Comparison of ENCODE assay signal across 16 cellular contexts in genomic region chr1:183577897-183578470, GRCh38. TPM values are rescaled to one million over a fixed set of nuclear protein-coding genes. Genes with fewer than 3 reads are reported as not detected.
DNase-seq lines count a peak whose midpoint lies in the region; ATAC-seq and TF ChIP-seq lines count a peak whose summit lies in the region.
"Had no signal": no experiment of that assay in that cellular context is flagged by ENCODE, and none has a peak within 500 bp of the region (broad histone marks: within the 10 kb centered on the region; RNA-seq: fewer than 3 reads in every experiment).

No MANE protein-coding gene starts in this region.

- DNase-seq in activated CD8-positive, alpha-beta T cell treated with anti-CD3 and anti-CD28 coated beads, Interleukin-2, amount 10 ng/mL, durations not matched to agents 7 days and 5 days = no peak
- DNase-seq in activated CD8-positive, alpha-beta T cell treated with anti-CD3 and anti-CD28 coated beads for 36 hours = no peak
- peak; percentile 65 for DNase-seq in GF-D8 (lab: John Stamatoyannopoulos, UW)
- DNase-seq in T-helper 17 cell = no peak
- DNase-seq in psoas muscle = no peak
- DNase-seq in NCI-H146 (lab: John Stamatoyannopoulos, UW) = no peak
- DNase-seq in dedifferentiated amniotic fluid mesenchymal stem cell (ENCODE audit: extremely low spot score) = no peak
- no peak for DNase-seq in DMS53 treated with DMSO at 0.1 percent for 48 hours (lab: John Stamatoyannopoulos, UW; ENCODE audit: unreplicated experiment)
- DNase-seq: activated CD4-positive, alpha-beta T cell treated with anti-CD3 and anti-CD28 coated beads for 36 hours; BE2C; mesenchymal stem cell; NCI-H1694; NCI-H526 treated with DMSO at 0.1 percent for 48 hours; stimulated activated CD4-positive, alpha-beta T cell treated with anti-CD3 and anti-CD28 coated beads, Interleukin-4, amount 100 ng/mL, for 4 hours; upper lobe of right lung had no signal

- H3K27me3 ChIP-seq in psoas muscle (ENCODE audit: insufficient read depth in 3 of 3, low read length in 2 of 3) = no peaks in the 10 kb centered on the region
- H3K27me3 ChIP-seq: BE2C, upper lobe of right lung had no signal

- no peaks in the 10 kb centered on the region for H3K27me3 Mint-ChIP-seq in activated CD8-positive, alpha-beta T cell treated with anti-CD3 and anti-CD28 coated beads, Interleukin-2, amount 10 ng/mL, durations not matched to agents 7 days and 5 days (ENCODE audit: low read depth)
- no peaks in the 10 kb centered on the region for H3K27me3 Mint-ChIP-seq in activated CD8-positive, alpha-beta T cell treated with anti-CD3 and anti-CD28 coated beads for 36 hours
- H3K27me3 Mint-ChIP-seq in T-helper 17 cell = no peaks in the 10 kb centered on the region
- H3K27me3 Mint-ChIP-seq: activated CD4-positive, alpha-beta T cell treated with anti-CD3 and anti-CD28 coated beads for 36 hours had no signal

- no peaks in the 10 kb centered on the region for H3K36me3 ChIP-seq in psoas muscle (ENCODE audit: insufficient read depth in 1 of 2, low read depth in 1 of 2)
- H3K36me3 ChIP-seq: BE2C had no signal

- H3K9me3 ChIP-seq in T-helper 17 cell (ENCODE audit: control insufficient read depth, low read length, poor library complexity, severe bottlenecking) (no peaks in the 10 kb centered on the region), psoas muscle (no peaks in the 10 kb centered on the region)
- H3K9me3 ChIP-seq: BE2C, upper lobe of right lung had no signal

- intact Hi-C loops in activated CD8-positive, alpha-beta T cell treated with anti-CD3 and anti-CD28 coated beads for 36 hours (cut with micrococcal nuclease) = no loop called here
- intact Hi-C loops in psoas muscle (cut with DNase I) = no loop called here

- peak overlapping the region; percentile 23 for H3K27ac ChIP-seq in psoas muscle
- H3K27ac ChIP-seq: upper lobe of right lung had no signal

- H3K4me1 ChIP-seq in psoas muscle = no peaks in the 10 kb centered on the region
- H3K4me1 ChIP-seq: BE2C had no signal

- POLR2A ChIA-PET in activated CD8-positive, alpha-beta T cell treated with anti-CD3 and anti-CD28 coated beads, Interleukin-2, amount 10 ng/mL, durations not matched to agents 7 days and 5 days (lab: Charles Lee) = interaction anchor here (2.4 kb wide), 1 partner anchor 12 kb away, joined by 6 read pairs; no protein-coding TSS in a partner anchor
- POLR2A ChIA-PET in activated CD8-positive, alpha-beta T cell treated with anti-CD3 and anti-CD28 coated beads for 36 hours (lab: Charles Lee) = interaction anchor here (0.6 kb wide), 1 partner anchor 405 kb away, joined by 4 read pairs; no protein-coding TSS in a partner anchor

- CTCF ChIA-PET in activated CD8-positive, alpha-beta T cell treated with anti-CD3 and anti-CD28 coated beads, Interleukin-2, amount 10 ng/mL, durations not matched to agents 7 days and 5 days (lab: Charles Lee) = interaction anchor here (0.6 to 5.1 kb wide), 4 partner anchors 11 to 147 kb away, joined by 3 to 22 read pairs (median 13); partner anchors contain the start of gene NCF2
- CTCF ChIA-PET in activated CD8-positive, alpha-beta T cell treated with anti-CD3 and anti-CD28 coated beads for 36 hours (lab: Charles Lee) = interaction anchor here (1.5 to 3.0 kb wide), 3 partner anchors 8 to 14 kb away, joined by 4 to 13 read pairs (median 13); partner anchors contain the start of gene NCF2

- no peak for TF ChIP-seq CTCF in activated CD8-positive, alpha-beta T cell treated with anti-CD3 and anti-CD28 coated beads for 36 hours (IDR thresholded peaks at IDR 0.05)
- TF ChIP-seq CTCF in psoas muscle (IDR thresholded peaks at IDR 0.05) = no peak

- peaks cover 14% of the 10 kb centered on the region for H3K36me3 Mint-ChIP-seq in activated CD8-positive, alpha-beta T cell treated with anti-CD3 and anti-CD28 coated beads, Interleukin-2, amount 10 ng/mL, durations not matched to agents 7 days and 5 days (ENCODE audit: low read depth)
- no peaks in the 10 kb centered on the region for H3K36me3 Mint-ChIP-seq in activated CD8-positive, alpha-beta T cell treated with anti-CD3 and anti-CD28 coated beads for 36 hours (ENCODE audit: low read depth)
- peaks cover 2% of the 10 kb centered on the region for H3K36me3 Mint-ChIP-seq in T-helper 17 cell (ENCODE audit: low read depth)

- peak overlapping the region; percentile 26 for H3K27ac Mint-ChIP-seq in activated CD8-positive, alpha-beta T cell treated with anti-CD3 and anti-CD28 coated beads, Interleukin-2, amount 10 ng/mL, durations not matched to agents 7 days and 5 days
- no peak overlapping the region for H3K27ac Mint-ChIP-seq in activated CD8-positive, alpha-beta T cell treated with anti-CD3 and anti-CD28 coated beads for 36 hours
- H3K27ac Mint-ChIP-seq in T-helper 17 cell = peak overlapping the region; percentile 53
- H3K27ac Mint-ChIP-seq: activated CD4-positive, alpha-beta T cell treated with anti-CD3 and anti-CD28 coated beads for 36 hours; activated T-helper 1 cell treated with anti-CD3 and anti-CD28 coated beads, Interleukin-12 subunit alpha, Interleukin-12 subunit beta, Interleukin-2, Interleukin-4 antibody, amounts not matched to agents 30 ng/mL and 10 ng/mL and 1 ng/mL, durations not matched to agents 14 hours and 24 hours and 36 hours had no signal

- peak; percentile 9 for ATAC-seq in activated CD8-positive, alpha-beta T cell treated with anti-CD3 and anti-CD28 coated beads, Interleukin-2, amount 10 ng/mL, durations not matched to agents 7 days and 5 days
- ATAC-seq in activated CD8-positive, alpha-beta T cell treated with anti-CD3 and anti-CD28 coated beads for 36 hours = no peak
- ATAC-seq in T-helper 17 cell (no peak), psoas muscle (no peak)
- ATAC-seq: activated CD4-positive, alpha-beta T cell treated with anti-CD3 and anti-CD28 coated beads for 36 hours had no signal

- 89 to 93% (median 93%) methylated on average over 7 of the region's 7 CpGs for whole genome bisulfite sequencing in psoas muscle, 3 donors

- H3K4me3 ChIP-seq in psoas muscle = no peak overlapping the region
- H3K4me3 ChIP-seq: upper lobe of right lung had no signal

- no peaks in the 10 kb centered on the region for H3K9me3 Mint-ChIP-seq in activated CD8-positive, alpha-beta T cell treated with anti-CD3 and anti-CD28 coated beads, Interleukin-2, amount 10 ng/mL, durations not matched to agents 7 days and 5 days (ENCODE audit: insufficient read depth)
- H3K9me3 Mint-ChIP-seq in activated CD8-positive, alpha-beta T cell treated with anti-CD3 and anti-CD28 coated beads for 36 hours = no peaks in the 10 kb centered on the region
- H3K9me3 Mint-ChIP-seq: activated T-helper 1 cell treated with anti-CD3 and anti-CD28 coated beads, Interleukin-12 subunit alpha, Interleukin-12 subunit beta, Interleukin-2, Interleukin-4 antibody, amounts not matched to agents 30 ng/mL and 10 ng/mL and 1 ng/mL, durations not matched to agents 14 hours and 24 hours and 36 hours had no signal

- peaks cover 34% of the 10 kb centered on the region for H3K4me1 Mint-ChIP-seq in activated CD8-positive, alpha-beta T cell treated with anti-CD3 and anti-CD28 coated beads, Interleukin-2, amount 10 ng/mL, durations not matched to agents 7 days and 5 days (ENCODE audit: low read depth)
- peaks cover 14% of the 10 kb centered on the region for H3K4me1 Mint-ChIP-seq in activated CD8-positive, alpha-beta T cell treated with anti-CD3 and anti-CD28 coated beads for 36 hours (ENCODE audit: low read depth)
- H3K4me1 Mint-ChIP-seq in T-helper 17 cell = peaks cover 7% of the 10 kb centered on the region

- no peak overlapping the region for H3K4me3 Mint-ChIP-seq in activated CD8-positive, alpha-beta T cell treated with anti-CD3 and anti-CD28 coated beads, Interleukin-2, amount 10 ng/mL, durations not matched to agents 7 days and 5 days
- H3K4me3 Mint-ChIP-seq in activated CD8-positive, alpha-beta T cell treated with anti-CD3 and anti-CD28 coated beads for 36 hours = no peak overlapping the region
- H3K4me3 Mint-ChIP-seq in T-helper 17 cell = no peak overlapping the region
- H3K4me3 Mint-ChIP-seq: activated CD4-positive, alpha-beta T cell treated with anti-CD3 and anti-CD28 coated beads for 36 hours; activated T-helper 1 cell treated with anti-CD3 and anti-CD28 coated beads, Interleukin-12 subunit alpha, Interleukin-12 subunit beta, Interleukin-2, Interleukin-4 antibody, amounts not matched to agents 30 ng/mL and 10 ng/mL and 1 ng/mL, durations not matched to agents 14 hours and 24 hours and 36 hours had no signal

RNA-seq across cellular contexts. Expression of gene NCF2, which starts 12.3 kb away (rescaled TPM):
- total RNA-seq in activated CD8-positive, alpha-beta T cell treated with anti-CD3 and anti-CD28 coated beads, Interleukin-2, amount 10 ng/mL, durations not matched to agents 7 days and 5 days = 10 to 100 TPM in 1 of 2 experiments, 1 to 10 TPM in 1; 9.2 to 10.3 TPM
- total RNA-seq in activated CD8-positive, alpha-beta T cell treated with anti-CD3 and anti-CD28 coated beads for 36 hours = 1 to 10 TPM; 4.2 to 4.7 TPM
- total RNA-seq in T-helper 17 cell (10 to 100 TPM in 1 of 2 donors, 1 to 10 TPM in 1; 2.7 to 14.7 TPM), psoas muscle (1 to 10 TPM; 2.3 to 4.3 (median 3.0) TPM)
- polyA plus RNA-seq in psoas muscle = under 1 TPM; 0.51 to 0.83 (median 0.80) TPM

RNA-seq across cellular contexts. Expression of gene ARPC5, which starts 57.6 kb away (rescaled TPM):
- 100 to 1,000 TPM; 271 to 274 TPM for total RNA-seq in activated CD8-positive, alpha-beta T cell treated with anti-CD3 and anti-CD28 coated beads, Interleukin-2, amount 10 ng/mL, durations not matched to agents 7 days and 5 days
- total RNA-seq in activated CD8-positive, alpha-beta T cell treated with anti-CD3 and anti-CD28 coated beads for 36 hours = 100 to 1,000 TPM; 128 to 134 TPM
- total RNA-seq in T-helper 17 cell = 10 to 100 TPM; 62.1 to 69.4 TPM
- 10 to 100 TPM; 11.6 to 17.1 (median 12.7) TPM for total RNA-seq in psoas muscle
- 10 to 100 TPM; 13.9 to 31.8 (median 16.4) TPM for polyA plus RNA-seq in psoas muscle
